25 cellular contexts compared by ENCODE assay signal in the genomic region with DNA sequence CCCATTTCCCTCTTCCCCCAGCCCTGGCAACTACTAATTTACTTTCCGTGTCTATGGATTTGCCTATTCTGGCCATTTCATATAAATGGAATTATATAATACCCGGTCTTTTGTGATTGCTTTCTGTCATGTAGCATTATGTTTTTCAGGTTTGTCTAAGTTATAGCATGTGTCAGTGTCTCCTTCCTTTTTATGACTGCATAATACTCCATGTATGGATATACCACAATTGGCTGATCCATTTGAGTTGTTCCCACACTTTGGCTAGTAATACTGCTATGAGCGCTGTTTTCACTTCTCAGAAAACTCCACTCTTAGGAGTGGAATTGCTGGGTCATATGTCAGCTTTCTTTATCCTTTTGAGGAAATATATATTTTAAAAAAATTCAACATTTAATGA. TPM values are rescaled to one million over a fixed set of nuclear protein-coding genes. Genes with fewer than 3 reads are reported as not detected.
A peak's percentile ranks its signal among the peaks of the same experiment; 100 is the strongest.
DNase-seq lines count a peak whose midpoint lies in the region; ATAC-seq, FAIRE-seq and TF ChIP-seq lines count a peak whose summit lies in the region.
"Had no signal": no experiment of that assay in that cellular context is flagged by ENCODE, and none has a peak within 500 bp of the region (broad histone marks: within the 10 kb centered on the region; RNA-seq: fewer than 3 reads in every experiment).

No MANE protein-coding gene starts in this region.

- H2AFZ ChIP-seq in SK-N-SH (ENCODE audit: low read depth): no peak overlapping the region
- H2AFZ ChIP-seq in H1 (ENCODE audit: low read length): no peak overlapping the region
- no peak overlapping the region for H2AFZ ChIP-seq in neural cell (ENCODE audit: low read depth, low read length)

- no peak overlapping the region for H2BK20ac ChIP-seq in H1 (ENCODE audit: low read length)

- no peak overlapping the region for H2BK12ac ChIP-seq in H1 (ENCODE audit: low read depth, low read length)

- peaks cover 4% of the 10 kb centered on the region for H3F3A ChIP-seq in SK-N-SH (replicated peaks; ENCODE audit: insufficient read depth)
- H3F3A ChIP-seq in neural cell (ENCODE audit: insufficient read depth, low read length, poor library complexity, severe bottlenecking): peaks cover 13% of the 10 kb centered on the region

- no peaks in the 10 kb centered on the region for H3K27me3 Mint-ChIP-seq in WTC11 (ENCODE audit: low read depth)

- no peaks in the 10 kb centered on the region for H3K4me1 Mint-ChIP-seq in WTC11
- H3K4me1 Mint-ChIP-seq: B cell had no signal

- no peak for TF ChIP-seq EP300 in SK-N-SH (IDR thresholded peaks at IDR 0.05; ENCODE audit: borderline replicate concordance in 1 of 2, low read depth in 1 of 2, low read length in 1 of 2)
- no peak for TF ChIP-seq EP300 in H1 (IDR thresholded peaks at IDR 0.05; ENCODE audit: borderline replicate concordance in 1 of 2, low read depth in 2 of 2, low read length in 2 of 2)
- no peak for TF ChIP-seq EP300 in neural cell (conservative IDR thresholded peaks at IDR 0.05; ENCODE audit: poor library complexity, severe bottlenecking)

- H3K9ac ChIP-seq in SK-N-SH (no peak overlapping the region), H1 (replicated peaks in 1 of 4; ENCODE audit: extremely low read depth in 1 of 4, low read depth in 3 of 4, low read length in 3 of 4) (no peak overlapping the region), neural cell (ENCODE audit: low read length) (no peak overlapping the region)
- H3K9ac ChIP-seq: BLaER1 treated with 17β-estradiol and CSF1 and Interleukin-3, amounts not matched to agents 10 nM and 100 nM had no signal

- no peak overlapping the region for H3K14ac ChIP-seq in H1 (ENCODE audit: insufficient read length)

- H2BK5ac ChIP-seq in H1 (ENCODE audit: low read depth, low read length): no peak overlapping the region

- FAIRE-seq in H1 (lab: Jason Lieb, UNC): no peak
- FAIRE-seq: A549, D721Med, GM12878, GM12892, GM18507 had no signal

- DNase-seq in SK-N-SH (no peak), H1 (ENCODE audit: low read depth in 1 of 2, low spot score in 2 of 2) (no peak), WTC11 (ENCODE audit: low spot score) (no peak), iPS-NIHi7 (ENCODE audit: extremely low spot score) (no peak)
- DNase-seq: AML-193; Caco-2; Calu3; CD4-positive, alpha-beta T cell; CD8-positive, alpha-beta T cell; DMS79; DND-41; EL; GDM1 had no signal

- no peak overlapping the region for H2BK15ac ChIP-seq in H1 (ENCODE audit: low read length)

- no peak overlapping the region for H4K8ac ChIP-seq in H1 (ENCODE audit: extremely low read depth, insufficient read depth, low read length)

- H3K18ac ChIP-seq in H1 (ENCODE audit: extremely low read depth, low read length): no peak overlapping the region

- H3K79me1 ChIP-seq in H1 (ENCODE audit: low read depth, low read length): no peaks in the 10 kb centered on the region; the same call in 1 of the 2 replicates

- H3K79me2 ChIP-seq in SK-N-SH (ENCODE audit: insufficient read depth): no peaks in the 10 kb centered on the region
- no peaks in the 10 kb centered on the region for H3K79me2 ChIP-seq in H1 (ENCODE audit: control insufficient read depth in 1 of 2, insufficient read depth in 2 of 2, low read length in 2 of 2)
- peaks cover 2% of the 10 kb centered on the region for H3K79me2 ChIP-seq in neural cell (replicated peaks; ENCODE audit: insufficient read depth, low read length)

- H4K91ac ChIP-seq in H1 (replicated peaks; ENCODE audit: insufficient read length, low read length): no peak overlapping the region

- TF ChIP-seq POLR2A in H1 (IDR thresholded peaks at IDR 0.05; ENCODE audit: control extremely low read depth in 1 of 2, low read depth in 2 of 2, low read length in 2 of 2): no peak

- H3K9me2 ChIP-seq in SK-N-SH (no peaks in the 10 kb centered on the region), neural cell (ENCODE audit: insufficient read depth, low read length) (no peaks in the 10 kb centered on the region)

- H3K4me3 ChIP-seq in SK-N-SH (ENCODE audit: low read depth in 2 of 2, low read length in 1 of 2) (no peak overlapping the region), HEK293 (ENCODE audit: low read depth, low read length) (no peak overlapping the region), H1 (ENCODE audit: extremely low read depth in 1 of 4, insufficient read depth in 2 of 4, low read depth in 3 of 4, low read length in 4 of 4) (no peak overlapping the region), neural cell (ENCODE audit: low read length) (no peak overlapping the region)
- H3K4me3 ChIP-seq: A549; BLaER1 treated with 17β-estradiol and CSF1 and Interleukin-3, amounts not matched to agents 10 nM and 100 nM; GM12878 had no signal

- no peak overlapping the region for H4K5ac ChIP-seq in H1 (ENCODE audit: insufficient read length, low read depth, low read length)

- CTCF ChIA-PET in SK-N-SH (lab: Yijun Ruan, JAX) (interaction anchor here (1.4 kb wide), 1 partner anchor 60 kb away, joined by 3 read pairs; no protein-coding TSS in a partner anchor), HEK293 (lab: Yijun Ruan, JAX) (no interaction called here), H1 (lab: Charles Lee; ENCODE audit: partially characterized antibody) (no interaction called here), WTC11 (lab: Charles Lee) (no interaction called here)

- ATAC-seq in SK-N-SH treated with all-trans-retinoic acid at 6 μM for 48 hours (no peak), WTC11 (no peak)
- ATAC-seq: A549; CD8-positive, alpha-beta T cell; GM12878 had no signal

- H3K23me2 ChIP-seq in H1 (ENCODE audit: low read depth, low read length): no peaks in the 10 kb centered on the region

- WGBS in SK-N-SH (ENCODE audit: low lambda C conversion rate): 88% methylated on average over 3 of the region's 3 CpGs
- WGBS in H1 (ENCODE audit: extremely low coverage in 1 of 2, insufficient coverage in 1 of 2, insufficient read length in 1 of 2, insufficient replicate concordance in 2 of 2, low coverage in 1 of 2, low lambda C conversion rate in 2 of 2, missing lambda C conversion rate in 1 of 2), 2 experiments: 93% methylated on average over 3 of the region's 3 CpGs; no CpG with 5 or more reads in 1 of the 2 experiments

- H4K20me1 ChIP-seq in SK-N-SH (ENCODE audit: insufficient read depth) (no peaks in the 10 kb centered on the region), H1 (replicated peaks in 1 of 2; ENCODE audit: control insufficient read depth in 1 of 2, insufficient read depth in 2 of 2, low read length in 2 of 2) (no peaks in the 10 kb centered on the region), neural cell (ENCODE audit: insufficient read depth) (no peaks in the 10 kb centered on the region)
- H4K20me1 ChIP-seq: BLaER1 treated with 17β-estradiol and CSF1 and Interleukin-3, amounts not matched to agents 10 nM and 100 nM had no signal

- no peak overlapping the region for H3K56ac ChIP-seq in H1 (replicated peaks; ENCODE audit: insufficient read length, low read depth, low read length)

- TF ChIP-seq RAD21 in SK-N-SH (IDR thresholded peaks at IDR 0.05; ENCODE audit: low read length) (no peak), H1 (IDR thresholded peaks at IDR 0.05 in 1 of 2, conservative IDR thresholded peaks at IDR 0.05 in 1 of 2; ENCODE audit: low read depth in 2 of 2, low read length in 2 of 2) (no peak), neural cell (conservative IDR thresholded peaks at IDR 0.05) (no peak)

- no peak overlapping the region for H3K27ac ChIP-seq in SK-N-SH (ENCODE audit: low read depth in 2 of 2, low read length in 1 of 2)
- H3K27ac ChIP-seq in HEK293 (ENCODE audit: extremely low read depth, low read depth, low read length): no peak overlapping the region
- no peak overlapping the region for H3K27ac ChIP-seq in H1 (ENCODE audit: low read depth, low read length)
- peak overlapping the region; percentile 98 for H3K27ac ChIP-seq in neural cell (ENCODE audit: low read length)
- H3K27ac ChIP-seq: 22Rv1; A549; BLaER1 treated with 17β-estradiol and CSF1 and Interleukin-3, amounts not matched to agents 10 nM and 100 nM; C4-2B had no signal

- H3K27me3 ChIP-seq in SK-N-SH (ENCODE audit: insufficient read depth) (no peaks in the 10 kb centered on the region), H1 (replicated peaks in 1 of 4; ENCODE audit: control insufficient read depth in 3 of 4, extremely low read depth in 1 of 4, insufficient read depth in 3 of 4, low read length in 3 of 4) (no peaks in the 10 kb centered on the region), neural cell (ENCODE audit: insufficient read depth, low read depth, low read length) (no peaks in the 10 kb centered on the region)
- H3K27me3 ChIP-seq: BLaER1 treated with 17β-estradiol and CSF1 and Interleukin-3, amounts not matched to agents 10 nM and 100 nM had no signal

- H2AK5ac ChIP-seq in H1 (ENCODE audit: low read depth, low read length): no peak overlapping the region

- no peak overlapping the region for H2BK120ac ChIP-seq in H1 (replicated peaks; ENCODE audit: low read depth, low read length)

- POLR2A ChIA-PET in SK-N-SH (lab: Yijun Ruan, JAX) (no interaction called here), HEK293 (lab: Yijun Ruan, JAX) (no interaction called here), H1 (lab: Charles Lee; ENCODE audit: partially characterized antibody) (no interaction called here), WTC11 (lab: Charles Lee) (no interaction called here)

- H3K23ac ChIP-seq in H1 (ENCODE audit: insufficient read length): no peak overlapping the region

- no peak overlapping the region for H3K27ac Mint-ChIP-seq in WTC11
- H3K27ac Mint-ChIP-seq: B cell; CD4-positive, alpha-beta T cell; CD8-positive, alpha-beta T cell had no signal

- TF ChIP-seq CTCF in SK-N-SH (IDR thresholded peaks at IDR 0.05) (no peak), HEK293 (tag by site-specific recombination; IDR thresholded peaks at IDR 0.05) (no peak), H1 (IDR thresholded peaks at IDR 0.05; ENCODE audit: control extremely low read depth in 1 of 3, insufficient read depth in 1 of 3, low read depth in 1 of 3, low read length in 3 of 3) (no peak), neural cell (IDR thresholded peaks at IDR 0.05; ENCODE audit: poor library complexity, severe bottlenecking) (no peak), WTC11 (IDR thresholded peaks at IDR 0.05) (no peak)

- peaks cover 0 to 13% of the 10 kb centered on the region in 2 experiments; a peak in 2 of 4 replicates for H3K4me1 ChIP-seq in SK-N-SH (ENCODE audit: control insufficient read depth in 1 of 2, insufficient read depth in 2 of 2, low read depth in 1 of 2, low read length in 1 of 2)
- H3K4me1 ChIP-seq in HEK293 (ENCODE audit: control insufficient read depth, insufficient read depth, low read length): peaks cover 14% of the 10 kb centered on the region; the same call in 1 of the 2 replicates
- peaks cover 0 to 1% (median 0%) of the 10 kb centered on the region in 4 experiments; a peak in 1 of 7 replicates for H3K4me1 ChIP-seq in H1 (replicated peaks in 1 of 4; ENCODE audit: control insufficient read depth in 3 of 4, insufficient read depth in 4 of 4, low read length in 3 of 4)
- H3K4me1 ChIP-seq: A549; BLaER1 treated with 17β-estradiol and CSF1 and Interleukin-3, amounts not matched to agents 10 nM and 100 nM; Caco-2 had no signal

- H3K36me3 Mint-ChIP-seq in WTC11: peaks cover 12% of the 10 kb centered on the region
- H3K36me3 Mint-ChIP-seq: CD8-positive, alpha-beta T cell had no signal

- peaks cover 8% of the 10 kb centered on the region for H3K9me3 Mint-ChIP-seq in WTC11
- H3K9me3 Mint-ChIP-seq: CD4-positive, alpha-beta T cell had no signal

- H3K4me3 Mint-ChIP-seq in WTC11: no peak overlapping the region
- H3K4me3 Mint-ChIP-seq: B cell; CD4-positive, alpha-beta T cell; CD8-positive, alpha-beta T cell had no signal

- H3K4me2 ChIP-seq in SK-N-SH (no peak overlapping the region), H1 (ENCODE audit: insufficient read depth in 1 of 2, low read depth in 2 of 2, low read length in 2 of 2) (no peak overlapping the region), neural cell (ENCODE audit: low read length) (no peak overlapping the region)
- H3K4me2 ChIP-seq: A549; BLaER1 treated with 17β-estradiol and CSF1 and Interleukin-3, amounts not matched to agents 10 nM and 100 nM had no signal

- H3K9me3 ChIP-seq in SK-N-SH (no peaks in the 10 kb centered on the region), HEK293 (ENCODE audit: control insufficient read depth, insufficient read depth, low read depth, low read length) (0 out of 2 replicates have a peak, but pooled peaks cover 4% of the 10 kb centered on the region), H1 (ENCODE audit: insufficient read depth in 2 of 2, low read depth in 1 of 2, low read length in 1 of 2) (peaks cover 4 to 5% of the 10 kb centered on the region in 2 experiments; a peak in 3 of 4 replicates), neural cell (ENCODE audit: low read length) (no peaks in the 10 kb centered on the region)
- H3K9me3 ChIP-seq: A549 had no signal

- H3K36me3 ChIP-seq in SK-N-SH (replicated peaks in 1 of 2; ENCODE audit: control insufficient read depth in 1 of 2, insufficient read depth in 2 of 2, low read length in 1 of 2): peaks cover 0 to 4% of the 10 kb centered on the region in 2 experiments
- peaks cover 4 to 10% of the 10 kb centered on the region in 2 experiments; a peak in 2 of 3 replicates for H3K36me3 ChIP-seq in HEK293 (ENCODE audit: control insufficient read depth in 2 of 2, insufficient read depth in 1 of 2, low read length in 2 of 2)
- peaks cover 0 to 7% (median 0%) of the 10 kb centered on the region in 4 experiments; a peak in 2 of 8 replicates for H3K36me3 ChIP-seq in H1 (ENCODE audit: control insufficient read depth in 2 of 4, insufficient read depth in 4 of 4, low read length in 3 of 4)
- H3K36me3 ChIP-seq in neural cell (ENCODE audit: insufficient read depth, low read length): no peaks in the 10 kb centered on the region

- H3K4ac ChIP-seq in H1 (replicated peaks; ENCODE audit: insufficient read length, low read depth, low read length): no peak overlapping the region

RNA-seq across cellular contexts. Expression of a gene that starts 53.7 kb away (rescaled TPM):
- polyA plus RNA-seq in SK-N-SH (2012; rRNA removed) (0.28 and 0.31 TPM in 2 replicates), H1 (2011; rRNA removed) (1.9 and 2.6 TPM in 2 replicates), neural cell (9.3 and 11.0 TPM in 2 replicates)
- 0.32 and 0.47 TPM in 2 replicates for polyA plus RNA-seq in SK-N-SH (2012; cell fraction: cytosol; rRNA removed)
- polyA plus RNA-seq in SK-N-SH (2012; cell fraction: nucleus; rRNA removed): 0.27 and 0.29 TPM in 2 replicates
- total RNA-seq in H1 (2021; fragmentation: NEBNext Ultra II Directional; extraction: Animal tissue kit (Norgen Biotek cat#: 25700)): 10.2 and 16.7 TPM in 2 replicates
- 3.1 TPM for polyA plus RNA-seq in H1 (2011; cell fraction: cytosol; rRNA removed)
- polyA plus RNA-seq in H1 (2011; cell fraction: nucleus; rRNA removed): 3.9 TPM
- polyA plus RNA-seq in H1 (2012, experiment 1 of 2): 3.4 to 5.2 TPM (median 4.6 TPM) in 4 replicates
- 1.9 TPM for polyA plus RNA-seq in H1 (2012, experiment 2 of 2)
- 3.2 TPM for polyA plus RNA-seq in H1 (2013, experiment 1 of 2)
- polyA plus RNA-seq in H1 (2013, experiment 2 of 2): 3.0 TPM
- 4.3 and 6.1 TPM in 2 replicates for polyA minus RNA-seq in H1 (2011; rRNA and poly(A)+ RNA removed)
- 3.5 TPM for polyA minus RNA-seq in H1 (2011; cell fraction: cytosol; rRNA and poly(A)+ RNA removed)
- polyA minus RNA-seq in H1 (2011; cell fraction: nucleus; rRNA and poly(A)+ RNA removed): 3.7 TPM
- 20.5 and 24.3 TPM in 2 replicates for polyA minus RNA-seq in neural cell
- total RNA-seq in WTC11 (2021): 5.0 to 7.0 TPM (median 6.1 TPM) in 3 replicates
- total RNA-seq: CD4-positive, alpha-beta T cell; CD8-positive, alpha-beta T cell had no signal
